Comparison of ENCODE assay signal across 5 cellular contexts in genomic region chr1:1077396-1077795, GRCh38. TPM values are rescaled to one million over a fixed set of nuclear protein-coding genes. Genes with fewer than 3 reads are reported as not detected.
"Had no signal": no experiment of that assay in that cellular context is flagged by ENCODE, and none has a peak within 500 bp of the region (broad histone marks: within the 10 kb centered on the region; RNA-seq: fewer than 3 reads in every experiment).

No MANE protein-coding gene starts in this region.

RNA-seq across cellular contexts. Expression of gene RNF223, which starts 3.3 kb away (rescaled TPM):
- total RNA-seq: subcutaneous adipose tissue, temporal lobe, thyroid gland, tibial nerve, uterus had no signal
